Comparison of ENCODE assay signal across 9 cellular contexts in genomic region chr11:7571640-7572000, GRCh38. TPM values are rescaled to one million over a fixed set of nuclear protein-coding genes. Genes with fewer than 3 reads are reported as not detected.
DNase-seq lines count a peak whose midpoint lies in the region; ATAC-seq and TF ChIP-seq lines count a peak whose summit lies in the region.
"Had no signal": no experiment of that assay in that cellular context is flagged by ENCODE, and none has a peak within 500 bp of the region (broad histone marks: within the 10 kb centered on the region; RNA-seq: fewer than 3 reads in every experiment).

No MANE protein-coding gene starts in this region.

- H3K4me2 ChIP-seq in parathyroid adenoma (ENCODE audit: low read length) = no peak overlapping the region

- H3K4me3 ChIP-seq in parathyroid adenoma (ENCODE audit: low read depth, low read length) = no peak overlapping the region

- H3K36me3 ChIP-seq in parathyroid adenoma (ENCODE audit: control insufficient read depth, insufficient read depth, low read length) = no peaks in the 10 kb centered on the region

- H3K9me3 ChIP-seq in parathyroid adenoma (ENCODE audit: control insufficient read depth, low read length) = no peaks in the 10 kb centered on the region

- no peaks in the 10 kb centered on the region for H3K27me3 ChIP-seq in parathyroid adenoma (ENCODE audit: control insufficient read depth, insufficient read depth, low read length)

- peaks cover 37% of the 10 kb centered on the region for H3K4me1 ChIP-seq in parathyroid adenoma

- no peak overlapping the region for H2AFZ ChIP-seq in parathyroid adenoma

- TF ChIP-seq CTCF in VCaP (conservative IDR thresholded peaks at IDR 0.05) (peak; percentile 96), parathyroid adenoma (IDR thresholded peaks at IDR 0.05) (peak; percentile 85)

- H3K79me2 ChIP-seq in parathyroid adenoma = no peaks in the 10 kb centered on the region

- ATAC-seq in GM18909 (IDR thresholded peaks at IDR 0.05; ENCODE audit: poor library complexity, unreplicated experiment) = no peak

- peak; percentile 34 to 45 for DNase-seq in activated T-cell treated with anti-CD3 and anti-CD28 coated beads, Interleukin-2, amount 50 U/mL, for 48 hours
- no peak for DNase-seq in activated T-cell treated with anti-CD3 and anti-CD28 coated beads for 4 hours
- peak; percentile 80 for DNase-seq in NCI-H1105 treated with DMSO at 0.1 percent for 48 hours (lab: John Stamatoyannopoulos, UW)
- DNase-seq in glomerular endothelial cell (ENCODE audit: extremely low read depth, low read depth, low spot score) = peak; percentile 36
- DNase-seq in T-helper 1 cell = no peak

- H3K9ac ChIP-seq in parathyroid adenoma = no peak overlapping the region

- H3K27ac ChIP-seq in VCaP (peak overlapping the region; percentile 99), parathyroid adenoma (peak overlapping the region; percentile 98)
- H3K27ac ChIP-seq: epithelial cell of prostate had no signal

RNA-seq across cellular contexts. Expression of gene PPFIBP2, which starts 57.8 kb away (rescaled TPM):
- total RNA-seq in glomerular endothelial cell = 2.4 TPM in 1 of 2 replicates, not detected in the other

Comparison
In these comparisons a context has a peak if more than half of its experiments do, and no peak if none do; other contexts are left out.
1. DNase-seq: peak in activated T-cell treated with anti-CD3 and anti-CD28 coated beads, Interleukin-2, amount 50 U/mL, for 48 hours (2 of 2), NCI-H1105 treated with DMSO at 0.1 percent for 48 hours (single experiment) and glomerular endothelial cell (single experiment); none in activated T-cell treated with anti-CD3 and anti-CD28 coated beads for 4 hours (single experiment) and T-helper 1 cell (0 of 5).